Comparison of ENCODE assay signal across 8 cellular contexts in the genomic region with DNA sequence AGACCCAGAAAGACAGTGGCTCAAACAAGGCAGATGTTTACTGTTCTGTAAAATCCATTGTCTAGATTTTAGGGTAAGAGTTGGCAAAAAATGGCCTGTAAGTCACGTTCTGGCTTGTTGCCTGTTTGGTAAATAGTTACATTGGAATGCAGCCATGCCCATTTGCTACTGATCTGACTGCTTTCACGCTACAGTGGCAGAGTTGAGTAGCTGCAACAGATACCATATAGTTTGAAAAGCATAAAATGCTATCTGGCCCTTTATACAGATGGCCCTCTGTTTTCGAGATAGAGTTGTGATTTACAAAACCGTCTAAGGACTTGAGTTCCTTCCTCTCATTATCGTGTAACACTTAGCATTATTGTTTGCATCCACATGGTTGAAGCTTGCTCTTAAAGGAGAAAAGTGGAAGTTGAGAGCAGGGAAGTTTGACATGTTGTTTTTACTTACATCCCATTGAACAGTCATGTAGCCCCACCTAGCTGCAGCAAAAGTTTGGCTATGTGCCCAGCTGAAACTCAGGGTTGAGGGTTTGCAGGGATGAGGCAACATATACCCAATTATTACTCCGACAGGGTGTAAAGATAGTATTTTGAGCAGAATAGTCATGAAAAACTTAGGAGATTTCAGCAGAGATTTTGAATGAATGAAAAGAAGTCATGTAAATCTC. TPM values are rescaled to one million over a fixed set of nuclear protein-coding genes. Genes with fewer than 3 reads are reported as not detected.
DNase-seq lines count a peak whose midpoint lies in the region; ATAC-seq and TF ChIP-seq lines count a peak whose summit lies in the region.

No MANE protein-coding gene starts in this region.

- H3K4me3 ChIP-seq in LNCaP clone FGC (ENCODE audit: low read depth, low read length): 0 out of 2 replicates have a peak overlapping the region, but pooled peaks have one; percentile 11

- ATAC-seq in GM19023 (IDR thresholded peaks at IDR 0.05; ENCODE audit: unreplicated experiment) (no peak), HG02759 (IDR thresholded peaks at IDR 0.05; ENCODE audit: unreplicated experiment) (no peak), GM18858 (IDR thresholded peaks at IDR 0.05; ENCODE audit: unreplicated experiment) (no peak)

- TF ChIP-seq CTCF in LNCaP clone FGC (IDR thresholded peaks at IDR 0.05; ENCODE audit: control insufficient read depth, extremely low read depth, insufficient read depth) (peak; percentile 42), RWPE1 (conservative IDR thresholded peaks at IDR 0.05; ENCODE audit: low read depth) (0 out of 2 replicates have a peak, but pooled peaks have one; percentile 6)

- H3K27ac ChIP-seq in RWPE1: peak overlapping the region; percentile 74

- CTCF ChIA-PET in RWPE1 (lab: Yijun Ruan, JAX): interaction anchor here (0.6 to 1.0 kb wide), 2 partner anchors 11 to 558 kb away, joined by 3 to 8 read pairs; no protein-coding TSS in a partner anchor

- POLR2A ChIA-PET in RWPE1 (lab: Yijun Ruan, JAX; ENCODE audit: low non-redundant PET): no interaction called here

- peak; percentile 100 for DNase-seq in DMS79 treated with DMSO at 0.1 percent for 48 hours (lab: John Stamatoyannopoulos, UW)
- peak; percentile 85 for DNase-seq in LNCaP clone FGC (ENCODE audit: low read depth)
- DNase-seq in RWPE1 (ENCODE audit: low spot score): peak; percentile 50
- DNase-seq in fibroblast of peridontal ligament (ENCODE audit: extremely low read depth): peak; percentile 89
- peak; percentile 80 for DNase-seq in posterior vena cava (ENCODE audit: low spot score)

- intact Hi-C loops in posterior vena cava (cut with DNase I): no loop called here

RNA-seq across cellular contexts. Expression of a gene that starts 11.3 kb away (rescaled TPM):
- total RNA-seq in posterior vena cava: 10 to 100 TPM; 73.8 to 82.9 TPM

RNA-seq across cellular contexts. Expression of a gene that starts 51.9 kb away (rescaled TPM):
- total RNA-seq in posterior vena cava: 10 to 100 TPM; 13.7 to 15.2 TPM

Comparison
In these comparisons a context has a peak if more than half of its experiments do, and no peak if none do; other contexts are left out.
1. DNase-seq: peak in every context shown above with its lines; median percentile 100 in DMS79 treated with DMSO at 0.1 percent for 48 hours; 89 in fibroblast of peridontal ligament; 85 in LNCaP clone FGC; 80 in posterior vena cava; 50 in RWPE1.